Comparison of ENCODE assay signal across 9 cellular contexts in genomic region chr11:119357069-119357468, GRCh38. TPM values are rescaled to one million over a fixed set of nuclear protein-coding genes. Genes with fewer than 3 reads are reported as not detected.
A peak's percentile ranks its signal among the peaks of the same experiment; 100 is the strongest.
DNase-seq lines count a peak whose midpoint lies in the region; ATAC-seq and TF ChIP-seq lines count a peak whose summit lies in the region.
"Had no signal": no experiment of that assay in that cellular context is flagged by ENCODE, and none has a peak within 500 bp of the region (broad histone marks: within the 10 kb centered on the region; RNA-seq: fewer than 3 reads in every experiment).

No MANE protein-coding gene starts in this region.

- H3K4me1 Mint-ChIP-seq in activated naive CD8-positive, alpha-beta T cell treated with anti-CD3 and anti-CD28 coated beads, Interleukin-2, amount 50 U/mL, for 24 hours = peaks cover 6% of the 10 kb centered on the region

- H3K36me3 ChIP-seq in iPS-20b (ENCODE audit: insufficient read depth, low read depth, low read length) = peaks cover 19% of the 10 kb centered on the region; the same call in 1 of the 2 replicates
- peaks cover 0 to 27% (median 16%) of the 10 kb centered on the region in 4 donors for H3K36me3 ChIP-seq in stomach

- H3K36me3 Mint-ChIP-seq in activated naive CD8-positive, alpha-beta T cell treated with anti-CD3 and anti-CD28 coated beads, Interleukin-2, amount 50 U/mL, for 24 hours (ENCODE audit: low read depth) = no peaks in the 10 kb centered on the region

- 41 to 52% (median 45%) methylated on average over 7 to 13 of the region's 13 CpGs for WGBS in stomach, 5 donors

- TF ChIP-seq EP300 in stomach (IDR thresholded peaks at IDR 0.05) = no peak

- peak overlapping the region; percentile 29 for H3K4me3 Mint-ChIP-seq in activated naive CD8-positive, alpha-beta T cell treated with anti-CD3 and anti-CD28 coated beads, Interleukin-2, amount 50 U/mL, for 24 hours

- H3K4me1 ChIP-seq in iPS-20b (ENCODE audit: insufficient read depth, low read length) = peaks cover 18% of the 10 kb centered on the region
- peaks cover 13 to 50% (median 38%) of the 10 kb centered on the region in 4 donors for H3K4me1 ChIP-seq in stomach

- H3K9me3 ChIP-seq in iPS-20b (ENCODE audit: insufficient read depth, low read depth, low read length) (no peaks in the 10 kb centered on the region), stomach (no peaks in the 10 kb centered on the region)

- no peak for TF ChIP-seq POLR2A in stomach (IDR thresholded peaks at IDR 0.05)

- no peak for DNase-seq in HL-60 (ENCODE audit: low read depth in 1 of 2, low spot score in 1 of 2)
- DNase-seq in activated naive CD8-positive, alpha-beta T cell treated with anti-CD3 and anti-CD28 coated beads, Interleukin-2, amount 50 U/mL, for 24 hours = no peak
- DNase-seq in stomach = no peak
- DNase-seq: NCI-H187 treated with DMSO at 0.1 percent for 48 hours had no signal

- H3K4me3 ChIP-seq in HL-60 (replicated peaks; ENCODE audit: insufficient read depth, low read length) (peak overlapping the region; percentile 46; the same call in 1 of the 2 replicates), iPS-20b (ENCODE audit: low read length) (peak overlapping the region; percentile 84; the same call in 1 of the 2 replicates), stomach (peak overlapping the region; percentile 41 to 53 (median 51))

- H3K27me3 ChIP-seq in HL-60 (ENCODE audit: insufficient read depth, poor library complexity, severe bottlenecking) = peaks cover 5% of the 10 kb centered on the region
- H3K27me3 ChIP-seq in iPS-20b (ENCODE audit: insufficient read depth, low read length) = peaks cover 27% of the 10 kb centered on the region
- H3K27me3 ChIP-seq in stomach = peaks cover 0 to 4% (median 0%) of the 10 kb centered on the region in 3 donors

- no peak for ATAC-seq in activated naive CD8-positive, alpha-beta T cell treated with anti-CD3 and anti-CD28 coated beads, Interleukin-2, amount 50 U/mL, for 24 hours
- ATAC-seq in HG03108 (IDR thresholded peaks at IDR 0.05; ENCODE audit: unreplicated experiment) = no peak
- no peak for ATAC-seq in esophagus mucosa
- ATAC-seq in HG03442 (IDR thresholded peaks at IDR 0.05; ENCODE audit: unreplicated experiment) = no peak

- TF ChIP-seq CTCF in HL-60 (IDR thresholded peaks at IDR 0.05; ENCODE audit: insufficient read depth, low read length) (no peak), stomach (IDR thresholded peaks at IDR 0.05) (no peak)

- no peak overlapping the region for H3K27ac ChIP-seq in HL-60 (replicated peaks)
- no peak overlapping the region for H3K27ac ChIP-seq in iPS-20b (ENCODE audit: low read length)
- peak overlapping the region in 4 of 5 donors; percentile 51 to 88 (median 70) for H3K27ac ChIP-seq in stomach

- H3K9me3 Mint-ChIP-seq in activated naive CD8-positive, alpha-beta T cell treated with anti-CD3 and anti-CD28 coated beads, Interleukin-2, amount 50 U/mL, for 24 hours = no peaks in the 10 kb centered on the region

- H3K27me3 Mint-ChIP-seq in activated naive CD8-positive, alpha-beta T cell treated with anti-CD3 and anti-CD28 coated beads, Interleukin-2, amount 50 U/mL, for 24 hours = peaks cover 33% of the 10 kb centered on the region

- H3K27ac Mint-ChIP-seq in activated naive CD8-positive, alpha-beta T cell treated with anti-CD3 and anti-CD28 coated beads, Interleukin-2, amount 50 U/mL, for 24 hours = no peak overlapping the region

- no peak overlapping the region for H3K9ac ChIP-seq in iPS-20b (ENCODE audit: low read depth, low read length)

- intact Hi-C loops in stomach (cut with DNase I; ENCODE audit: low total_unique reads) = loop anchor here (10.0 kb wide), 1 partner anchor 118 kb away; no protein-coding TSS in a partner anchor

RNA-seq across cellular contexts. Expression of gene MFRP, which starts 10.6 kb away (rescaled TPM):
- total RNA-seq in stomach = not detected
- polyA plus RNA-seq in stomach = not detected
- not detected for total RNA-seq in esophagus mucosa
- total RNA-seq: cerebellum had no signal

RNA-seq across cellular contexts. Expression of gene C1QTNF5, which starts 16.4 kb away (rescaled TPM):
- total RNA-seq in stomach = 100 to 1,000 TPM in 1 of 5 donors, 10 to 100 TPM in 4; 11.4 to 169 (median 17.4) TPM
- 10 to 100 TPM; 12.7 to 30.3 (median 20.6) TPM for polyA plus RNA-seq in stomach
- total RNA-seq in esophagus mucosa = 2.0 TPM

RNA-seq across cellular contexts. Expression of gene RNF26, which starts 22.7 kb away (rescaled TPM):
- 10 to 100 TPM in 2 of 5 donors, 1 to 10 TPM in 2, not detected in 1; 1.3 to 45.8 (median 11.7) TPM for total RNA-seq in stomach
- polyA plus RNA-seq in stomach = 10 to 100 TPM in 2 of 3 donors, 1 to 10 TPM in 1; 7.0 to 14.8 (median 10.3) TPM
- 22.2 TPM for total RNA-seq in esophagus mucosa

RNA-seq across cellular contexts. Expression of gene USP2, which starts 24.4 kb away (rescaled TPM):
- total RNA-seq in stomach (10 to 100 TPM in 1 of 5 donors, 1 to 10 TPM in 4; 1.4 to 17.4 (median 3.1) TPM), esophagus mucosa (2.8 TPM)
- 1 to 10 TPM; 1.4 to 7.8 (median 2.6) TPM for polyA plus RNA-seq in stomach

RNA-seq across cellular contexts. Expression of gene MCAM, which starts 40.1 kb away (rescaled TPM):
- total RNA-seq in stomach = 100 to 1,000 TPM in 3 of 5 donors, 10 to 100 TPM in 2; 49.6 to 379 (median 111) TPM
- 10 to 100 TPM in 2 of 3 donors, 1 to 10 TPM in 1; 7.3 to 54.8 (median 16.0) TPM for polyA plus RNA-seq in stomach
- 25.0 TPM for total RNA-seq in esophagus mucosa

Comparison
In these comparisons a context has a peak if more than half of its experiments do, and no peak if none do; other contexts are left out.
1. H3K27ac ChIP-seq: peak in stomach (4 of 5); none in HL-60 (single experiment) and iPS-20b (single experiment).
2. Peak in every context shown above with its lines, with median percentiles within 50 percentile points of each other: H3K4me3 ChIP-seq.